29 cellular contexts compared by ENCODE assay signal in genomic region chr14:34507459-34507858, GRCh38.
"Had no signal": no experiment of that assay in that cellular context is flagged by ENCODE, and none has a peak within 500 bp of the region (broad histone marks: within the 10 kb centered on the region; RNA-seq: fewer than 3 reads in every experiment).

No MANE protein-coding gene starts in this region.

- ATAC-seq: left colon; left lung; lower lobe of right lung; natural killer cell; pancreas; right cardiac atrium; stimulated activated memory B cell treated with anti-CD40 and anti-IgM and Interleukin-4, amounts not matched to agents 10 μg/mL and 1 μg/mL and 100 μg/mL, for 72 hours; stimulated activated naive CD8-positive, alpha-beta T cell treated with anti-CD3 and anti-CD28 coated beads, Interleukin-15, amount 100 ng/mL, for 72 hours had no signal

- DNase-seq: hypothalamus; immature natural killer cell; kidney; left lung; lower lobe of right lung; mammary epithelial cell; mesenchymal stem cell; naive B cell; natural killer cell; nephron progenitor cell; pancreas; posterior cingulate gyrus; retina; right cardiac atrium; stimulated activated CD4-positive, alpha-beta T cell treated with anti-CD3 and anti-CD28 coated beads, Interleukin-1b, Interleukin-23, amount 100 ng/mL, for 48 hours; stimulated activated CD4-positive, alpha-beta T cell treated with anti-CD3 and anti-CD28 coated beads, Interleukin-2, amount 100 ng/mL, for 48 hours; stimulated activated CD4-positive, alpha-beta T cell treated with anti-CD3 and anti-CD28 coated beads, Interleukin-4, amount 100 ng/mL, for 4 hours; stimulated activated CD8-positive, alpha-beta memory T cell treated with anti-CD3 and anti-CD28 coated beads, Interleukin-4, amount 100 ng/mL, for 48 hours; stimulated activated naive CD4-positive, alpha-beta T cell treated with Interleukin-2 at 50 U/mL for 16 hours; stimulated activated naive CD8-positive, alpha-beta T cell treated with anti-CD3 and anti-CD28 coated beads, Interleukin-15, amount 100 ng/mL, for 72 hours; substantia nigra; upper lobe of left lung had no signal

- H3K9ac ChIP-seq: neural progenitor cell had no signal

- H3K27me3 ChIP-seq: left lung, neural progenitor cell, pancreas, tibial nerve, upper lobe of left lung, vagina had no signal

- H3K9me3 ChIP-seq: left lung, lower lobe of right lung, pancreas, prostate gland, tibial nerve, upper lobe of left lung, vagina had no signal

- H2AFZ ChIP-seq: neural progenitor cell had no signal

- H3K36me3 ChIP-seq: left lung, lower lobe of right lung, neural progenitor cell, pancreas, prostate gland, tibial nerve, upper lobe of left lung, vagina had no signal

- H3K4me1 ChIP-seq: left lung, lower lobe of right lung, neural progenitor cell, pancreas, prostate gland, upper lobe of left lung, vagina had no signal

- H3K4me3 ChIP-seq: left lung, lower lobe of right lung, neural progenitor cell, pancreas, prostate gland, smooth muscle cell, tibial nerve, upper lobe of left lung, vagina had no signal

- H3K4me2 ChIP-seq: neural progenitor cell, smooth muscle cell had no signal

- H3K27ac ChIP-seq: left lung, lower lobe of right lung, neural progenitor cell, pancreas, prostate gland, tibial nerve, upper lobe of left lung, vagina had no signal
